ENCODE assay signal across 8 cellular contexts in genomic region chr1:245091818-245092637, GRCh38.
DNase-seq lines count a peak whose midpoint lies in the region; ATAC-seq and FAIRE-seq lines count a peak whose summit lies in the region.
"Had no signal": no experiment of that assay in that cellular context is flagged by ENCODE, and none has a peak within 500 bp of the region (broad histone marks: within the 10 kb centered on the region; RNA-seq: fewer than 3 reads in every experiment).

No MANE protein-coding gene starts in this region.

- peak; percentile 89 for DNase-seq in GM04503 (ENCODE audit: low read depth)
- DNase-seq in RCC 7860 (ENCODE audit: low spot score), result peak; percentile 96
- peak; percentile 88 for DNase-seq in fibroblast of peridontal ligament (ENCODE audit: extremely low read depth)
- peak; percentile 98 for DNase-seq in skeletal muscle cell (ENCODE audit: low read depth)
- DNase-seq in OCI-M2 (lab: John Stamatoyannopoulos, UW; ENCODE audit: unreplicated experiment), result no peak
- DNase-seq in activated CD4-positive, alpha-beta T cell treated with anti-CD3 and anti-CD28 coated beads, Interleukin-2, amount 50 U/mL, for 4 hours, result no peak
- DNase-seq: GOT3 had no signal

- ATAC-seq in GM18861 (IDR thresholded peaks at IDR 0.05; ENCODE audit: unreplicated experiment), result no peak

- peak; percentile 91 for FAIRE-seq in RCC 7860 (lab: Jason Lieb, UNC)

- H3K4me3 ChIP-seq in skeletal muscle cell (ENCODE audit: low read depth, low read length), result no peak overlapping the region

Comparison
In these comparisons a context has a peak if more than half of its experiments do, and no peak if none do; other contexts are left out.
1. DNase-seq: peak in GM04503 (single experiment), RCC 7860 (single experiment), fibroblast of peridontal ligament (single experiment) and skeletal muscle cell (single experiment); none in OCI-M2 (single experiment) and activated CD4-positive, alpha-beta T cell treated with anti-CD3 and anti-CD28 coated beads, Interleukin-2, amount 50 U/mL, for 4 hours (0 of 2).